In the genomic region with DNA sequence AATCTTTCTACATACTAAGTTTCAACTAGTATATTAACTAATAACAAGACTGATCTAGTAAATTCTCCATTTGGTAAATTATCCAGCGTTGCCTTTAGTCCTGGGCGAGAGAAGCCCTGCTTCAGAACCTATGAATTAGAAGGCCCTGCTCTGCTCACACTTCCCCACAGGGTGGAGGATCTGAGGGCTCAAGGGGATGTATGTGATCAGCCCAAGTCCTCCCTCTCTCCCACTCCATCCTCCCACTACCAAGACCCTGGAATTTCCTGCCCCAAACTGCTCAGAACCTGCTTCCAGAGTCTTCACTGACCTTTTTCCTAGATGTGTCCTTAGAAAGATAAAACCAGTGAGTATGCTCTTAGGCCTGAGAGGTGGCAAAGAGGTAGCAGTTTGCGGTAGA, we compare ENCODE assay signal across 21 cellular contexts.
"Had no signal": no experiment of that assay in that cellular context is flagged by ENCODE, and none has a peak within 500 bp of the region (broad histone marks: within the 10 kb centered on the region; RNA-seq: fewer than 3 reads in every experiment).

No MANE protein-coding gene starts in this region.

- H3K27ac ChIP-seq: heart right ventricle had no signal

- H3K27ac Mint-ChIP-seq: activated B cell treated with CpG ODN at 0.5 μM for 24 hours; activated CD4-positive, alpha-beta T cell treated with anti-CD3 and anti-CD28 coated beads for 36 hours; activated naive CD8-positive, alpha-beta T cell treated with anti-CD3 and anti-CD28 coated beads for 36 hours; activated T-helper 2 cell treated with anti-CD3 and anti-CD28 coated beads, Interferon-gamma antibody, Interleukin-2, Interleukin-4, amounts not matched to agents 10 μg/mL and 5 μg/mL and 100 μg/mL, durations not matched to agents 14 hours and 24 hours and 36 hours; T-cell had no signal

- H3K9me3 ChIP-seq: lower lobe of right lung had no signal

- H3K9me3 Mint-ChIP-seq: central memory CD8-positive, alpha-beta T cell had no signal

- H3K27me3 Mint-ChIP-seq: activated B cell treated with CpG ODN at 0.5 μM for 24 hours; activated CD4-positive, alpha-beta T cell treated with anti-CD3 and anti-CD28 coated beads for 36 hours; activated naive CD8-positive, alpha-beta T cell treated with anti-CD3 and anti-CD28 coated beads for 36 hours; central memory CD8-positive, alpha-beta T cell; naive B cell; T-cell had no signal

- DNase-seq: activated B cell treated with CpG ODN at 0.5 μM for 24 hours; activated CD4-positive, alpha-beta T cell treated with anti-CD3 and anti-CD28 coated beads for 36 hours; activated CD4-positive, alpha-beta T cell treated with anti-CD3 and anti-CD28 coated beads, Interleukin-2, amount 50 U/mL, for 4 hours; activated CD8-positive, alpha-beta memory T cell treated with anti-CD3 and anti-CD28 coated beads for 24 hours; activated CD8-positive, alpha-beta memory T cell treated with anti-CD3 and anti-CD28 coated beads, Interleukin-2, amount 50 U/mL, for 4 hours; activated naive CD4-positive, alpha-beta T cell; activated naive CD8-positive, alpha-beta T cell treated with anti-CD3 and anti-CD28 coated beads for 36 hours; activated T-cell treated with anti-CD3 and anti-CD28 coated beads, Interleukin-2, amount 50 U/mL, for 4 hours; effector memory CD4-positive, alpha-beta T cell; heart right ventricle; kidney; lower lobe of right lung; naive B cell; occipital lobe; stimulated activated CD4-positive, alpha-beta T cell treated with anti-CD3 and anti-CD28 coated beads, Interleukin-4, amount 100 ng/mL, for 1 hour; stimulated activated naive CD4-positive, alpha-beta T cell treated with Interleukin-2 at 50 U/mL for 16 hours; T-cell; T-helper 9 cell had no signal

- H3K36me3 ChIP-seq: lower lobe of right lung had no signal

- H3K27me3 ChIP-seq: heart right ventricle had no signal

- H3K4me3 ChIP-seq: heart right ventricle, lower lobe of right lung had no signal

- H3K4me3 Mint-ChIP-seq: activated B cell treated with CpG ODN at 0.5 μM for 24 hours; activated CD4-positive, alpha-beta T cell treated with anti-CD3 and anti-CD28 coated beads for 36 hours; activated naive CD8-positive, alpha-beta T cell treated with anti-CD3 and anti-CD28 coated beads for 36 hours; activated T-cell treated with anti-CD3 and anti-CD28 coated beads, Interleukin-2, amount 50 U/mL, for 4 hours; central memory CD8-positive, alpha-beta T cell; naive B cell; neural crest cell; T-cell had no signal
